9 cellular contexts compared by ENCODE assay signal in the genomic region with DNA sequence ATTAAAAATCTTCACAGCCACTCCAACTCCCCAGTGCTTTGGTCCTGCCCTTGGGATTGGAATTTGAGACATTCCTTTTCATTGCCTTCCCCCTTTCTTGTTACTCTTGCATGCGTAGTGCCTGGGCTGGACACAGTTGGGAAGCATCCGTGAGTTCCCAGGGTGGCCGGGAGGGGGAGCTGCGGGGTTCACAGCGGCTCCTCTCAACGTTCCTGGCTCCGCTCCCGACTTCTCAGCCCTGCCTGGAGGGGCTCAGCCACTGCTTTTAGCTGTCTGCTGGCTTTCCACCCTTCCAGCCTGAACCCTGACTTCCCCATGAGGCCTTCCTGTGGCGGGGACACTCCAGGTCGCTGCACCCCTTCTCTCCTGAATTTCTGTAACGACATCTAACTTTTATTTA. TPM values are rescaled to one million over a fixed set of nuclear protein-coding genes. Genes with fewer than 3 reads are reported as not detected.
DNase-seq lines count a peak whose midpoint lies in the region; ATAC-seq, FAIRE-seq and TF ChIP-seq lines count a peak whose summit lies in the region.
"Had no signal": no experiment of that assay in that cellular context is flagged by ENCODE, and none has a peak within 500 bp of the region (broad histone marks: within the 10 kb centered on the region; RNA-seq: fewer than 3 reads in every experiment).

No MANE protein-coding gene starts in this region.

- TF ChIP-seq POLR2A in GM12878 (IDR thresholded peaks at IDR 0.05; ENCODE audit: low read depth, low read length): no peak

- ATAC-seq in GM12878 (peak; percentile 90), GM19328 (IDR thresholded peaks at IDR 0.05; ENCODE audit: unreplicated experiment) (no peak)

- H3K27me3 ChIP-seq in DOHH2 (ENCODE audit: control insufficient read depth, low read length): no peaks in the 10 kb centered on the region
- no peaks in the 10 kb centered on the region for H3K27me3 ChIP-seq in GM12878 (replicated peaks in 1 of 2; ENCODE audit: control insufficient read depth in 2 of 2, insufficient read depth in 2 of 2, low read length in 1 of 2)
- no peaks in the 10 kb centered on the region for H3K27me3 ChIP-seq in skeletal muscle satellite cell (ENCODE audit: control insufficient read depth, insufficient read depth, low read length)

- TF ChIP-seq EP300 in GM12878 (IDR thresholded peaks at IDR 0.05; ENCODE audit: borderline replicate concordance in 1 of 2, control insufficient read depth in 1 of 2, low read depth in 2 of 2, low read length in 2 of 2): no peak

- no peak overlapping the region for H3K4me3 ChIP-seq in DOHH2 (ENCODE audit: low read length)
- no peak overlapping the region for H3K4me3 ChIP-seq in GM12878
- no peak overlapping the region for H3K4me3 ChIP-seq in skeletal muscle satellite cell (ENCODE audit: low read length)

- H3K4me2 ChIP-seq in DOHH2 (ENCODE audit: low read length) (no peak overlapping the region), GM12878 (ENCODE audit: control insufficient read depth, insufficient read depth) (no peak overlapping the region), skeletal muscle satellite cell (ENCODE audit: low read length) (peak overlapping the region; percentile 57)

- H3K9ac ChIP-seq in GM12878 (ENCODE audit: control insufficient read depth, insufficient read depth, low read length) (no peak overlapping the region), skeletal muscle satellite cell (ENCODE audit: low read depth, low read length) (no peak overlapping the region)

- H3F3A ChIP-seq in DOHH2 (ENCODE audit: control insufficient read depth, insufficient read depth): peaks cover 5% of the 10 kb centered on the region; the same call in 1 of the 2 replicates

- SMC1A ChIA-PET in GM12878 (lab: Charles Lee; ENCODE audit: uncharacterized antibody, unreplicated experiment): interaction anchor here (1.3 kb wide), 1 partner anchor 91 kb away, joined by 6 read pairs; no protein-coding TSS in a partner anchor

- no peak for FAIRE-seq in GM12878 (lab: Jason Lieb, UNC)

- H3K9me3 ChIP-seq in DOHH2 (ENCODE audit: control insufficient read depth, insufficient read depth, low read length): no peaks in the 10 kb centered on the region
- no peaks in the 10 kb centered on the region for H3K9me3 ChIP-seq in GM12878 (replicated peaks; ENCODE audit: control insufficient read depth, insufficient read depth, low read length)
- H3K9me3 ChIP-seq in skeletal muscle satellite cell (replicated peaks; ENCODE audit: low read length): no peaks in the 10 kb centered on the region

- TF ChIP-seq RAD21 in GM12878 (IDR thresholded peaks at IDR 0.05; ENCODE audit: insufficient read depth, low read depth, low read length): peak; percentile 43

- H3K79me2 ChIP-seq in DOHH2 (ENCODE audit: control insufficient read depth, low read length): no peaks in the 10 kb centered on the region
- H3K79me2 ChIP-seq in GM12878 (ENCODE audit: control insufficient read depth, insufficient read depth, low read length): no peaks in the 10 kb centered on the region

- H4K20me1 ChIP-seq in DOHH2 (ENCODE audit: control insufficient read depth, insufficient read depth, low read depth, low read length) (0 out of 2 replicates have a peak, but pooled peaks cover 3% of the 10 kb centered on the region), GM12878 (ENCODE audit: control insufficient read depth, insufficient read depth) (no peaks in the 10 kb centered on the region)

- CTCF ChIA-PET in GM12878 (lab: Yijun Ruan, JAX): interaction anchor here (1.0 to 3.0 kb wide), 7 partner anchors 16 to 184 kb away, joined by 3 to 24 read pairs (median 5); no protein-coding TSS in a partner anchor

- H3K27ac ChIP-seq in DOHH2 (ENCODE audit: low read depth, low read length) (no peak overlapping the region), GM12878 (ENCODE audit: control insufficient read depth, insufficient read depth) (no peak overlapping the region)

- peak; percentile 58 for DNase-seq in LHCN-M2 (ENCODE audit: low read depth)
- peak; percentile 44 for DNase-seq in T1000 (lab: John Stamatoyannopoulos, UW)
- DNase-seq in GM12878 (ENCODE audit: low read depth, low spot score): no peak
- peak; percentile 60 for DNase-seq in iPS DF 19.7 (ENCODE audit: low read depth, low spot score)
- DNase-seq in mesenteric fat pad (ENCODE audit: low spot score): no peak

- TF ChIP-seq CTCF in DOHH2 (IDR thresholded peaks at IDR 0.05; ENCODE audit: low read depth, low read length, poor library complexity, severe bottlenecking) (peak; percentile 70), GM12878 (IDR thresholded peaks at IDR 0.05 in 2 of 3, conservative IDR thresholded peaks at IDR 0.05 in 1 of 3; ENCODE audit: control insufficient read depth in 2 of 3, extremely low read depth in 1 of 3, insufficient read depth in 1 of 3, low read depth in 3 of 3, low read length in 3 of 3) (peak; percentile 54 to 85 (median 68))

- H3K4me1 ChIP-seq in DOHH2 (ENCODE audit: control insufficient read depth, low read length) (no peaks in the 10 kb centered on the region), GM12878 (ENCODE audit: control insufficient read depth, insufficient read depth, low read length) (no peaks in the 10 kb centered on the region), skeletal muscle satellite cell (ENCODE audit: control insufficient read depth, insufficient read depth, low read length) (no peaks in the 10 kb centered on the region)

- H3K36me3 ChIP-seq in DOHH2 (ENCODE audit: control insufficient read depth, low read length): peaks cover 13% of the 10 kb centered on the region
- H3K36me3 ChIP-seq in GM12878 (ENCODE audit: control insufficient read depth in 2 of 2, insufficient read depth in 2 of 2, low read length in 1 of 2): peaks cover 2 to 6% of the 10 kb centered on the region in 2 experiments; a peak in 3 of 4 replicates
- peaks cover 12% of the 10 kb centered on the region for H3K36me3 ChIP-seq in skeletal muscle satellite cell (ENCODE audit: insufficient read depth, low read length)

- intact Hi-C loops in GM12878 (cut with micrococcal nuclease; ENCODE audit: unreplicated experiment): loop anchor here (1.0 kb wide), 1 partner anchor 91 kb away; no protein-coding TSS in a partner anchor

- RAD21 ChIA-PET in GM12878 (lab: Charles Lee; ENCODE audit: unreplicated experiment): interaction anchor here (1.5 kb wide), 1 partner anchor 188 kb away, joined by 6 read pairs; no protein-coding TSS in a partner anchor

- POLR2A ChIA-PET in GM12878 (lab: Charles Lee): no interaction called here

- 47% methylated on average over 11 of the region's 11 CpGs for WGBS in GM12878 (ENCODE audit: insufficient coverage, insufficient replicate concordance, low lambda C conversion rate, missing lambda C conversion rate)

- in situ Hi-C loops in GM12878 (cut with MboI): no loop called here

- no peak overlapping the region for H2AFZ ChIP-seq in GM12878 (ENCODE audit: control insufficient read depth, low read depth, low read length)

- no peaks in the 10 kb centered on the region for H3K9me2 ChIP-seq in DOHH2 (replicated peaks; ENCODE audit: control insufficient read depth, low read length)

- BruUV-seq in GM12878 (replicated peaks; lab: Mats Ljungman, UMichigan): no TSS peak

RNA-seq across cellular contexts. Expression of a gene that starts 3.2 kb away (rescaled TPM):
- not detected in 2 replicates for total RNA-seq in LHCN-M2 (2014; rRNA removed)
- 0.09 TPM for polyA plus RNA-seq in LHCN-M2 (2012)
- total RNA-seq in GM12878 (2013; cell fraction: nucleolus; rRNA removed): not detected in 2 replicates
- total RNA-seq in GM12878 (2014; rRNA removed): not detected in 2 replicates
- not detected in 2 replicates for total RNA-seq in GM12878 (2014; rRNA removed; fragmentation: Illumina TruSeq; extraction: Trizol)
- total RNA-seq in GM12878 (2021): not detected in 2 replicates
- not detected for polyA plus RNA-seq in GM12878 (2011; ENCODE audit: low read depth)
- polyA plus RNA-seq in GM12878 (2011; rRNA removed): not detected in 2 replicates
- not detected in 2 replicates for polyA plus RNA-seq in GM12878 (2011; cell fraction: cytosol; rRNA removed)
- not detected in 2 replicates for polyA plus RNA-seq in GM12878 (2011; cell fraction: nucleus; rRNA removed)
- 0.58 and 0.72 TPM in 2 replicates for polyA plus RNA-seq in GM12878 (2012)
- not detected in 2 replicates for polyA plus RNA-seq in GM12878 (2014; fragmentation: Illumina TruSeq; extraction: Trizol)
- polyA plus RNA-seq in GM12878 (2014; fragmentation: Nextera tagmentation; extraction: Ambion mirVana): not detected
- polyA plus RNA-seq in GM12878 (2014; rRNA removed): not detected in 2 replicates
- polyA plus RNA-seq in GM12878 (2016; fragmentation: Nextera tagmentation; extraction: Ambion mirVana): under 1 TPM in 1 of 2 experiments, not detected in 1; 0.23 TPM
- not detected in 2 replicates for polyA minus RNA-seq in GM12878 (2011; rRNA and poly(A)+ RNA removed)
- not detected in 2 replicates for polyA minus RNA-seq in GM12878 (2011; cell fraction: cytosol; rRNA and poly(A)+ RNA removed)
- not detected in 2 replicates for polyA minus RNA-seq in GM12878 (2011; cell fraction: nucleus; rRNA and poly(A)+ RNA removed)
- not detected in 2 replicates for total RNA-seq in skeletal muscle satellite cell (2012; rRNA removed)
- total RNA-seq in mesenteric fat pad: not detected
- total RNA-seq: T-helper 2 cell treated with Interferon-gamma antibody and Interleukin-4, amounts not matched to agents 100 ng/mL and 5 ng/mL, for 36 hours had no signal

RNA-seq across cellular contexts. Expression of a gene that starts 18.8 kb away (rescaled TPM):
- total RNA-seq in LHCN-M2 (2014; rRNA removed): not detected in 2 replicates
- polyA plus RNA-seq in LHCN-M2 (2012): 0.28 TPM
- total RNA-seq in GM12878 (2013; cell fraction: nucleolus; rRNA removed): not detected in 2 replicates
- not detected in 2 replicates for total RNA-seq in GM12878 (2014; rRNA removed)
- total RNA-seq in GM12878 (2014; rRNA removed; fragmentation: Illumina TruSeq; extraction: Trizol): not detected in 2 replicates
- total RNA-seq in GM12878 (2021): not detected in 2 replicates
- polyA plus RNA-seq in GM12878 (2011; ENCODE audit: low read depth): 0.88 TPM
- polyA plus RNA-seq in GM12878 (2011; rRNA removed): not detected in 2 replicates
- not detected in 2 replicates for polyA plus RNA-seq in GM12878 (2011; cell fraction: cytosol; rRNA removed)
- polyA plus RNA-seq in GM12878 (2011; cell fraction: nucleus; rRNA removed): not detected in 2 replicates
- 1.0 and 2.0 TPM in 2 replicates for polyA plus RNA-seq in GM12878 (2012)
- not detected in 2 replicates for polyA plus RNA-seq in GM12878 (2014; fragmentation: Illumina TruSeq; extraction: Trizol)
- polyA plus RNA-seq in GM12878 (2014; fragmentation: Nextera tagmentation; extraction: Ambion mirVana): under 1 TPM in 1 of 2 experiments, not detected in 1; 0.04 TPM
- polyA plus RNA-seq in GM12878 (2014; rRNA removed): not detected in 2 replicates
- polyA plus RNA-seq in GM12878 (2016; fragmentation: Nextera tagmentation; extraction: Ambion mirVana): under 1 TPM; 0.42 to 0.83 TPM
- polyA minus RNA-seq in GM12878 (2011; rRNA and poly(A)+ RNA removed): not detected in 2 replicates
- polyA minus RNA-seq in GM12878 (2011; cell fraction: cytosol; rRNA and poly(A)+ RNA removed): not detected in 2 replicates
- not detected in 2 replicates for polyA minus RNA-seq in GM12878 (2011; cell fraction: nucleus; rRNA and poly(A)+ RNA removed)
- total RNA-seq in skeletal muscle satellite cell (2012; rRNA removed): not detected in 2 replicates
- total RNA-seq in mesenteric fat pad: 1.3 TPM
- total RNA-seq: T-helper 2 cell treated with Interferon-gamma antibody and Interleukin-4, amounts not matched to agents 100 ng/mL and 5 ng/mL, for 36 hours had no signal

RNA-seq across cellular contexts. Expression of a gene that starts 23.3 kb away (rescaled TPM):
- total RNA-seq in LHCN-M2 (2014; rRNA removed): 63.0 and 81.3 TPM in 2 replicates
- 65.6 TPM for polyA plus RNA-seq in LHCN-M2 (2012)
- 32.6 and 35.3 TPM in 2 replicates for total RNA-seq in GM12878 (2013; cell fraction: nucleolus; rRNA removed)
- 30.3 and 33.7 TPM in 2 replicates for total RNA-seq in GM12878 (2014; rRNA removed)
- 28.0 and 28.9 TPM in 2 replicates for total RNA-seq in GM12878 (2014; rRNA removed; fragmentation: Illumina TruSeq; extraction: Trizol)
- total RNA-seq in GM12878 (2021): 58.6 and 60.0 TPM in 2 replicates
- polyA plus RNA-seq in GM12878 (2011; ENCODE audit: low read depth): 16.5 TPM
- polyA plus RNA-seq in GM12878 (2011; rRNA removed): 15.3 and 25.1 TPM in 2 replicates
- polyA plus RNA-seq in GM12878 (2011; cell fraction: cytosol; rRNA removed): 32.6 and 48.2 TPM in 2 replicates
- polyA plus RNA-seq in GM12878 (2011; cell fraction: nucleus; rRNA removed): 42.6 and 56.1 TPM in 2 replicates
- polyA plus RNA-seq in GM12878 (2012): 24.2 and 24.7 TPM in 2 replicates
- 50.4 and 63.2 TPM in 2 replicates for polyA plus RNA-seq in GM12878 (2014; fragmentation: Illumina TruSeq; extraction: Trizol)
- 10 to 100 TPM; 15.1 to 15.5 TPM for polyA plus RNA-seq in GM12878 (2014; fragmentation: Nextera tagmentation; extraction: Ambion mirVana)
- polyA plus RNA-seq in GM12878 (2014; rRNA removed): 39.8 and 45.5 TPM in 2 replicates
- polyA plus RNA-seq in GM12878 (2016; fragmentation: Nextera tagmentation; extraction: Ambion mirVana): 10 to 100 TPM; 34.8 to 37.0 TPM
- polyA minus RNA-seq in GM12878 (2011; rRNA and poly(A)+ RNA removed): 30.0 and 33.3 TPM in 2 replicates
- polyA minus RNA-seq in GM12878 (2011; cell fraction: cytosol; rRNA and poly(A)+ RNA removed): 16.3 and 28.3 TPM in 2 replicates
- polyA minus RNA-seq in GM12878 (2011; cell fraction: nucleus; rRNA and poly(A)+ RNA removed): 14.3 and 21.5 TPM in 2 replicates
- 8.4 and 13.1 TPM in 2 replicates for total RNA-seq in skeletal muscle satellite cell (2012; rRNA removed)
- 0.51 TPM for total RNA-seq in mesenteric fat pad

RNA-seq across cellular contexts. Expression of a gene that starts 23.4 kb away (rescaled TPM):
- 58.9 and 62.7 TPM in 2 replicates for total RNA-seq in LHCN-M2 (2014; rRNA removed)
- 29.9 TPM for polyA plus RNA-seq in LHCN-M2 (2012)
- 20.2 and 22.3 TPM in 2 replicates for total RNA-seq in GM12878 (2013; cell fraction: nucleolus; rRNA removed)
- total RNA-seq in GM12878 (2014; rRNA removed): 52.6 and 54.2 TPM in 2 replicates
- total RNA-seq in GM12878 (2014; rRNA removed; fragmentation: Illumina TruSeq; extraction: Trizol): 42.4 and 46.4 TPM in 2 replicates
- total RNA-seq in GM12878 (2021): 33.3 and 36.2 TPM in 2 replicates
- polyA plus RNA-seq in GM12878 (2011; ENCODE audit: low read depth): 19.5 TPM
- 69.0 and 91.6 TPM in 2 replicates for polyA plus RNA-seq in GM12878 (2011; rRNA removed)
- polyA plus RNA-seq in GM12878 (2011; cell fraction: cytosol; rRNA removed): 61.3 and 66.0 TPM in 2 replicates
- polyA plus RNA-seq in GM12878 (2011; cell fraction: nucleus; rRNA removed): 14.1 and 14.7 TPM in 2 replicates
- 24.7 and 27.4 TPM in 2 replicates for polyA plus RNA-seq in GM12878 (2012)
- polyA plus RNA-seq in GM12878 (2014; fragmentation: Illumina TruSeq; extraction: Trizol): 60.7 and 67.8 TPM in 2 replicates
- polyA plus RNA-seq in GM12878 (2014; fragmentation: Nextera tagmentation; extraction: Ambion mirVana): 10 to 100 TPM; 27.9 to 29.1 TPM
- polyA plus RNA-seq in GM12878 (2014; rRNA removed): 30.4 and 41.0 TPM in 2 replicates
- 10 to 100 TPM; 52.3 to 57.9 TPM for polyA plus RNA-seq in GM12878 (2016; fragmentation: Nextera tagmentation; extraction: Ambion mirVana)
- polyA minus RNA-seq in GM12878 (2011; rRNA and poly(A)+ RNA removed): 35.2 and 48.7 TPM in 2 replicates
- 14.0 and 20.1 TPM in 2 replicates for polyA minus RNA-seq in GM12878 (2011; cell fraction: cytosol; rRNA and poly(A)+ RNA removed)
- polyA minus RNA-seq in GM12878 (2011; cell fraction: nucleus; rRNA and poly(A)+ RNA removed): 7.1 and 8.2 TPM in 2 replicates
- 17.7 and 19.2 TPM in 2 replicates for total RNA-seq in skeletal muscle satellite cell (2012; rRNA removed)
- 7.1 TPM for total RNA-seq in mesenteric fat pad

RNA-seq across cellular contexts. Expression of a gene that starts 37.1 kb away (rescaled TPM):
- total RNA-seq in LHCN-M2 (2014; rRNA removed) (29.8 and 38.6 TPM in 2 replicates), GM12878 (2014; rRNA removed) (6.7 and 7.9 TPM in 2 replicates), GM12878 (2014; rRNA removed; fragmentation: Illumina TruSeq; extraction: Trizol) (7.0 TPM in 2 replicates), GM12878 (2021) (7.8 and 8.5 TPM in 2 replicates), mesenteric fat pad (18.0 TPM)
- polyA plus RNA-seq in LHCN-M2 (2012): 21.2 TPM
- total RNA-seq in GM12878 (2013; cell fraction: nucleolus; rRNA removed): 7.3 and 7.8 TPM in 2 replicates
- 5.3 TPM for polyA plus RNA-seq in GM12878 (2011; ENCODE audit: low read depth)
- polyA plus RNA-seq in GM12878 (2011; rRNA removed) (6.0 and 8.4 TPM in 2 replicates), GM12878 (2014; fragmentation: Illumina TruSeq; extraction: Trizol) (9.8 and 10.4 TPM in 2 replicates), GM12878 (2014; fragmentation: Nextera tagmentation; extraction: Ambion mirVana) (1 to 10 TPM; 3.1 to 3.9 TPM), GM12878 (2014; rRNA removed) (8.4 and 9.3 TPM in 2 replicates), GM12878 (2016; fragmentation: Nextera tagmentation; extraction: Ambion mirVana) (1 to 10 TPM; 7.8 to 8.3 TPM)
- 7.5 and 8.4 TPM in 2 replicates for polyA plus RNA-seq in GM12878 (2011; cell fraction: cytosol; rRNA removed)
- polyA plus RNA-seq in GM12878 (2011; cell fraction: nucleus; rRNA removed): 9.2 and 9.7 TPM in 2 replicates
- 7.9 and 8.6 TPM in 2 replicates for polyA plus RNA-seq in GM12878 (2012)
- polyA minus RNA-seq in GM12878 (2011; rRNA and poly(A)+ RNA removed): 6.1 and 6.6 TPM in 2 replicates
- 2.9 and 5.7 TPM in 2 replicates for polyA minus RNA-seq in GM12878 (2011; cell fraction: cytosol; rRNA and poly(A)+ RNA removed)
- polyA minus RNA-seq in GM12878 (2011; cell fraction: nucleus; rRNA and poly(A)+ RNA removed): 1.8 and 2.9 TPM in 2 replicates
- 22.1 and 23.3 TPM in 2 replicates for total RNA-seq in skeletal muscle satellite cell (2012; rRNA removed)

Comparison
In these comparisons a context has a peak if more than half of its experiments do, and no peak if none do; other contexts are left out.
1. DNase-seq: peak in LHCN-M2 (single experiment), T1000 (single experiment) and iPS DF 19.7 (single experiment); none in GM12878 (single experiment) and mesenteric fat pad (single experiment).
2. RNA of a gene that starts 23.3 kb away (total RNA-seq): 63.0 to 81.3 TPM in LHCN-M2 and 28.0 to 60.0 TPM in GM12878; 0.51 TPM in mesenteric fat pad (single experiment); every median in the first group is over 10 times any median in the second.